8 cellular contexts compared by ENCODE assay signal in the genomic region with DNA sequence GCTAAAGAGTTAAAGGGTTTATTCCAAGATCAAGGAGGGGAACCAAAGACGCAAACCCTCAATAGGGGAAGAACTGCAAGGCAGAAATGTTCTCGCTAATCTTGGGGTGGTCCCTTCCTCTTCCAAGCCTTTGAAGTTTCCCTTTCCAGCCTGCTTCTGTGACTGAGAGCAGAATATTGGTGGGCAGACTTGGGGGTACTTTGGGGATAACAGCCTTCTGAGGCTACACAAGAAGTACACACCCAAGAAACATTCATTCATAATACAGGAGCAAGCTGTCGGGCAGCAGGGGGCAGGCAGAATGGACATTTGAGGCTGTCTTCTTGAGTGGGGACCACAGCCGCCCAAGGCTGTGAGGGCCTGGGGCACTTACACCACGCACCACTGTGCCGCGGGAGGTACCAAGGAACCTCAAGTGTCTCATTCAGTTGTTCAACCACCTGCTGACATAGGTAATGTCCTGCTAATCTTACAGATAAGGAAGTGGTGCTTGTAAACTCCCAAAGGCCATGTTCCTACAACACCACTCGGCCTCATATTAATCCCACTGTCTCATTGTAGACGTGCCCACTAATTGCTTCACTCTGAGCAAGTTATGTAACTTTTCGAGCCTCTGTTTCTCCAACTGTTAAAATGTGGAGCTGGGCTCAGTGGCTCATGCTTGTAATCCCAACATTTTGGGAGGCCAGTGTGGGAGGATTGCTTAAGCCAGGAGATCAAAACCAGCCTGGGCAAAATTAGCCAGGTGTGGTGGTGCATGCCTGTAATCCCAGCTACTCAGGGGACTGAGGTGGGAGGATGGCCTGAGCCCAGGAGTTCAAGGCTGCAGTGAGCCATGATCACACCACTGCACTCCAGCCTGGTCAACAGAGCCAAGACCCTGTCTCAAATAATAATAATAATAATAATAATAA. TPM values are rescaled to one million over a fixed set of nuclear protein-coding genes. Genes with fewer than 3 reads are reported as not detected.
DNase-seq lines count a peak whose midpoint lies in the region; ATAC-seq and TF ChIP-seq lines count a peak whose summit lies in the region.

No MANE protein-coding gene starts in this region.

- no peaks in the 10 kb centered on the region for H3K9me3 ChIP-seq in effector memory CD4-positive, alpha-beta T cell (ENCODE audit: control insufficient read depth, low read length)

- H3K27me3 ChIP-seq in effector memory CD4-positive, alpha-beta T cell (replicated peaks; ENCODE audit: control insufficient read depth, insufficient read depth, low read length, poor library complexity, severe bottlenecking), result no peaks in the 10 kb centered on the region

- H3K27me3 Mint-ChIP-seq in stimulated activated naive CD8-positive, alpha-beta T cell treated with anti-CD3 and anti-CD28 coated beads, Interleukin-15, Interleukin-2, amounts not matched to agents 100 ng/mL and 50 ng/mL, for 24 hours, result no peaks in the 10 kb centered on the region
- H3K27me3 Mint-ChIP-seq in central memory CD8-positive, alpha-beta T cell, result no peaks in the 10 kb centered on the region
- H3K27me3 Mint-ChIP-seq in natural killer cell (ENCODE audit: low read depth in 2 of 2), result no peaks in the 10 kb centered on the region

- no peak overlapping the region for H3K27ac ChIP-seq in effector memory CD4-positive, alpha-beta T cell (ENCODE audit: insufficient read depth, low read length, poor library complexity, severe bottlenecking)

- peaks cover 37% of the 10 kb centered on the region for H3K4me1 Mint-ChIP-seq in stimulated activated naive CD8-positive, alpha-beta T cell treated with anti-CD3 and anti-CD28 coated beads, Interleukin-15, Interleukin-2, amounts not matched to agents 100 ng/mL and 50 ng/mL, for 24 hours (ENCODE audit: low read depth)
- peaks cover 31% of the 10 kb centered on the region for H3K4me1 Mint-ChIP-seq in central memory CD8-positive, alpha-beta T cell
- H3K4me1 Mint-ChIP-seq in natural killer cell, result peaks cover 28 to 33% of the 10 kb centered on the region in 2 donors

- TF ChIP-seq CTCF in natural killer cell (IDR thresholded peaks at IDR 0.05), result no peak

- no peaks in the 10 kb centered on the region for H3K36me3 ChIP-seq in effector memory CD4-positive, alpha-beta T cell (ENCODE audit: control insufficient read depth, insufficient read depth, low read length)

- DNase-seq in stimulated activated naive CD8-positive, alpha-beta T cell treated with anti-CD3 and anti-CD28 coated beads, Interleukin-15, Interleukin-2, amounts not matched to agents 100 U/mL and 50 U/mL, for 24 hours, result no peak
- DNase-seq in central memory CD8-positive, alpha-beta T cell (ENCODE audit: low spot score in 2 of 2), result no peak
- DNase-seq in natural killer cell (no peak), mucosa of gallbladder (ENCODE audit: low spot score) (no peak), foreskin melanocyte (no peak)
- DNase-seq in effector memory CD4-positive, alpha-beta T cell, result no peak

- no peaks in the 10 kb centered on the region for H3K9me3 Mint-ChIP-seq in stimulated activated naive CD8-positive, alpha-beta T cell treated with anti-CD3 and anti-CD28 coated beads, Interleukin-15, Interleukin-2, amounts not matched to agents 100 ng/mL and 50 ng/mL, for 24 hours
- H3K9me3 Mint-ChIP-seq in central memory CD8-positive, alpha-beta T cell, result no peaks in the 10 kb centered on the region
- H3K9me3 Mint-ChIP-seq in natural killer cell, result no peaks in the 10 kb centered on the region

- no peak for ATAC-seq in stimulated activated naive CD8-positive, alpha-beta T cell treated with anti-CD3 and anti-CD28 coated beads, Interleukin-15, Interleukin-2, amounts not matched to agents 100 U/mL and 50 U/mL, for 24 hours
- ATAC-seq in central memory CD8-positive, alpha-beta T cell (replicated peaks; ENCODE audit: extremely low read depth, poor library complexity, severe bottlenecking), result no peak
- ATAC-seq in natural killer cell (no peak), GM21447 (IDR thresholded peaks at IDR 0.05; ENCODE audit: unreplicated experiment) (no peak)

- H3K4me3 ChIP-seq in effector memory CD4-positive, alpha-beta T cell (ENCODE audit: insufficient read depth, low read depth, low read length, poor library complexity, severe bottlenecking), result no peak overlapping the region

- H3K27ac Mint-ChIP-seq in stimulated activated naive CD8-positive, alpha-beta T cell treated with anti-CD3 and anti-CD28 coated beads, Interleukin-15, Interleukin-2, amounts not matched to agents 100 ng/mL and 50 ng/mL, for 24 hours, result no peak overlapping the region
- H3K27ac Mint-ChIP-seq in central memory CD8-positive, alpha-beta T cell (ENCODE audit: low read depth), result no peak overlapping the region
- H3K27ac Mint-ChIP-seq in natural killer cell, result peak overlapping the region; percentile 98 to 99

- H3K4me1 ChIP-seq in effector memory CD4-positive, alpha-beta T cell (ENCODE audit: control insufficient read depth, insufficient read depth, low read length, poor library complexity, severe bottlenecking), result peaks cover 10% of the 10 kb centered on the region

- H3K36me3 Mint-ChIP-seq in stimulated activated naive CD8-positive, alpha-beta T cell treated with anti-CD3 and anti-CD28 coated beads, Interleukin-15, Interleukin-2, amounts not matched to agents 100 ng/mL and 50 ng/mL, for 24 hours (ENCODE audit: low read depth), result peaks cover 11% of the 10 kb centered on the region
- H3K36me3 Mint-ChIP-seq in central memory CD8-positive, alpha-beta T cell (ENCODE audit: insufficient read depth), result peaks cover 25% of the 10 kb centered on the region
- no peaks in the 10 kb centered on the region for H3K36me3 Mint-ChIP-seq in natural killer cell

- intact Hi-C loops in natural killer cell (cut with micrococcal nuclease), result no loop called here

- H3K4me3 Mint-ChIP-seq in stimulated activated naive CD8-positive, alpha-beta T cell treated with anti-CD3 and anti-CD28 coated beads, Interleukin-15, Interleukin-2, amounts not matched to agents 100 ng/mL and 50 ng/mL, for 24 hours, result peak overlapping the region; percentile 26
- H3K4me3 Mint-ChIP-seq in central memory CD8-positive, alpha-beta T cell, result peak overlapping the region; percentile 95
- H3K4me3 Mint-ChIP-seq in natural killer cell, result peak overlapping the region; percentile 66

RNA-seq across cellular contexts. Expression of gene MRPS23, which starts 2.5 kb away (rescaled TPM):
- total RNA-seq in natural killer cell, result 10 to 100 TPM; 12.8 to 17.3 (median 17.2) TPM
- total RNA-seq in mucosa of gallbladder, result 32.5 TPM

Comparison
In these comparisons a context has a peak if more than half of its experiments do, and no peak if none do; other contexts are left out.
1. H3K27ac Mint-ChIP-seq: peak in natural killer cell (2 of 2); none in stimulated activated naive CD8-positive, alpha-beta T cell treated with anti-CD3 and anti-CD28 coated beads, Interleukin-15, Interleukin-2, amounts not matched to agents 100 ng/mL and 50 ng/mL, for 24 hours (single experiment) and central memory CD8-positive, alpha-beta T cell (single experiment).
2. H3K4me3 Mint-ChIP-seq: peak in every context shown above with its lines; median percentile 95 in central memory CD8-positive, alpha-beta T cell; 66 in natural killer cell; 26 in stimulated activated naive CD8-positive, alpha-beta T cell treated with anti-CD3 and anti-CD28 coated beads, Interleukin-15, Interleukin-2, amounts not matched to agents 100 ng/mL and 50 ng/mL, for 24 hours.